Comparison of ENCODE assay signal across 8 cellular contexts in genomic region chr16:68244481-68244902, GRCh38. TPM values are rescaled to one million over a fixed set of nuclear protein-coding genes. Genes with fewer than 3 reads are reported as not detected.
A peak's percentile ranks its signal among the peaks of the same experiment; 100 is the strongest.
DNase-seq lines count a peak whose midpoint lies in the region; ATAC-seq and TF ChIP-seq lines count a peak whose summit lies in the region.

No MANE protein-coding gene starts in this region.

- peaks cover 0 to 5% (median 1%) of the 10 kb centered on the region in 3 donors for H3K27me3 Mint-ChIP-seq in CD14-positive monocyte (ENCODE audit: low read depth in 3 of 3)
- H3K27me3 Mint-ChIP-seq in dendritic cell treated with granulocyte-macrophage colony-stimulating factor and Interleukin-4, amounts not matched to agents 40 ng/mL and 50 ng/mL, for 4 days: no peaks in the 10 kb centered on the region

- H3K27me3 ChIP-seq in neural cell (ENCODE audit: insufficient read depth, low read depth, low read length): no peaks in the 10 kb centered on the region

- H3K79me2 ChIP-seq in neural cell (replicated peaks; ENCODE audit: insufficient read depth, low read length): no peaks in the 10 kb centered on the region

- TF ChIP-seq CTCF in CD14-positive monocyte (IDR thresholded peaks at IDR 0.05) (no peak), neural cell (IDR thresholded peaks at IDR 0.05; ENCODE audit: poor library complexity, severe bottlenecking) (no peak)

- no peaks in the 10 kb centered on the region for H3K9me2 ChIP-seq in neural cell (ENCODE audit: insufficient read depth, low read length)

- peaks cover 6 to 20% of the 10 kb centered on the region in 2 donors for H3K36me3 Mint-ChIP-seq in CD14-positive monocyte
- peaks cover 28% of the 10 kb centered on the region for H3K36me3 Mint-ChIP-seq in dendritic cell treated with granulocyte-macrophage colony-stimulating factor and Interleukin-4, amounts not matched to agents 40 ng/mL and 50 ng/mL, for 4 days (ENCODE audit: low read depth)

- H3K27ac ChIP-seq in neural cell (ENCODE audit: low read length): no peak overlapping the region

- no peak for ATAC-seq in GM21390 (IDR thresholded peaks at IDR 0.05; ENCODE audit: unreplicated experiment)
- no peak for ATAC-seq in HG03342 (IDR thresholded peaks at IDR 0.05; ENCODE audit: unreplicated experiment)
- ATAC-seq in HG02884 (IDR thresholded peaks at IDR 0.05; ENCODE audit: unreplicated experiment): no peak

- no peak for TF ChIP-seq RAD21 in neural cell (conservative IDR thresholded peaks at IDR 0.05)

- H3K4me2 ChIP-seq in neural cell (ENCODE audit: low read length): peak overlapping the region; percentile 89

- peak overlapping the region; percentile 91 for H2AFZ ChIP-seq in neural cell (ENCODE audit: low read depth, low read length)

- DNase-seq in CD14-positive monocyte (ENCODE audit: low spot score): no peak
- no peak for DNase-seq in Jurkat, Clone E6-1 (ENCODE audit: low read depth, low spot score)
- DNase-seq in NCI-H1417 treated with DMSO at 0.1 percent for 48 hours (lab: John Stamatoyannopoulos, UW): no peak

- no peaks in the 10 kb centered on the region for H3K36me3 ChIP-seq in neural cell (ENCODE audit: insufficient read depth, low read length)

- H3F3A ChIP-seq in neural cell (ENCODE audit: insufficient read depth, low read length, poor library complexity, severe bottlenecking): no peaks in the 10 kb centered on the region

- H3K4me3 ChIP-seq in Jurkat, Clone E6-1 (ENCODE audit: low read length): peak overlapping the region; percentile 89
- H3K4me3 ChIP-seq in neural cell (ENCODE audit: low read length): peak overlapping the region; percentile 100

- no peak for TF ChIP-seq EP300 in neural cell (conservative IDR thresholded peaks at IDR 0.05; ENCODE audit: poor library complexity, severe bottlenecking)

- peak overlapping the region in 5 of 7 donors; percentile 64 to 91 (median 87) for H3K27ac Mint-ChIP-seq in CD14-positive monocyte
- H3K27ac Mint-ChIP-seq in dendritic cell treated with granulocyte-macrophage colony-stimulating factor and Interleukin-4, amounts not matched to agents 40 ng/mL and 50 ng/mL, for 4 days: peak overlapping the region; percentile 88

- intact Hi-C loops in CD14-positive monocyte (cut with micrococcal nuclease): loop anchor here in 1 of 2 donors (10.0 kb wide), 1 partner anchor 160 kb away; the partner anchor contains the start of gene NFATC3
- intact Hi-C loops in dendritic cell treated with granulocyte-macrophage colony-stimulating factor and Interleukin-4, amounts not matched to agents 40 ng/mL and 50 ng/mL, for 4 days (cut with micrococcal nuclease): no loop called here

- H3K9me3 ChIP-seq in neural cell (ENCODE audit: low read length): no peaks in the 10 kb centered on the region

- H3K4me1 Mint-ChIP-seq in CD14-positive monocyte: peaks cover 51% of the 10 kb centered on the region
- peaks cover 63% of the 10 kb centered on the region for H3K4me1 Mint-ChIP-seq in dendritic cell treated with granulocyte-macrophage colony-stimulating factor and Interleukin-4, amounts not matched to agents 40 ng/mL and 50 ng/mL, for 4 days (ENCODE audit: low read depth)

- H3K9ac ChIP-seq in neural cell (ENCODE audit: low read length): peak overlapping the region; percentile 78

- H4K20me1 ChIP-seq in neural cell (ENCODE audit: insufficient read depth): no peaks in the 10 kb centered on the region

- H3K9me3 Mint-ChIP-seq in CD14-positive monocyte: peaks cover 0 to under 1% (median 0%) of the 10 kb centered on the region in 7 donors
- H3K9me3 Mint-ChIP-seq in dendritic cell treated with granulocyte-macrophage colony-stimulating factor and Interleukin-4, amounts not matched to agents 40 ng/mL and 50 ng/mL, for 4 days: no peaks in the 10 kb centered on the region

- peak overlapping the region; percentile 97 to 98 for H3K4me3 Mint-ChIP-seq in CD14-positive monocyte
- peak overlapping the region; percentile 95 for H3K4me3 Mint-ChIP-seq in dendritic cell treated with granulocyte-macrophage colony-stimulating factor and Interleukin-4, amounts not matched to agents 40 ng/mL and 50 ng/mL, for 4 days

TF ChIP-seq in neural cell, 6 proteins besides CTCF, POLR2A, EP300 and RAD21:
- no peak for TF ChIP-seq SMC3 (conservative IDR thresholded peaks at IDR 0.05; ENCODE audit: poor library complexity)
- no peak for TF ChIP-seq REST (IDR thresholded peaks at IDR 0.05; ENCODE audit: borderline replicate concordance)
- no peak for TF ChIP-seq TAF1 (IDR thresholded peaks at IDR 0.05; ENCODE audit: low read depth)
- no peak for TF ChIP-seq EZH2 (IDR thresholded peaks at IDR 0.05; ENCODE audit: borderline replicate concordance, insufficient read depth, low read length, poor library complexity, severe bottlenecking)
- TF ChIP-seq POLR2AphosphoS5 (IDR thresholded peaks at IDR 0.05): no peak
- no peak for TF ChIP-seq MXI1 (conservative IDR thresholded peaks at IDR 0.05; ENCODE audit: poor library complexity, severe bottlenecking)

RNA-seq across cellular contexts. Expression of gene PLA2G15, which starts 0.7 kb away (rescaled TPM):
- 10 to 100 TPM; 27.8 to 29.5 TPM for polyA plus RNA-seq in CD14-positive monocyte
- 6.6 TPM for polyA plus RNA-seq in Jurkat, Clone E6-1 (2012; ENCODE audit: insufficient read depth, insufficient read length)
- 19.6 and 28.0 TPM in 2 replicates for polyA plus RNA-seq in neural cell
- polyA minus RNA-seq in neural cell: 20.2 and 23.7 TPM in 2 replicates

RNA-seq across cellular contexts. Expression of gene ESRP2, which starts 8.6 kb away (rescaled TPM):
- not detected for polyA plus RNA-seq in CD14-positive monocyte
- not detected for polyA plus RNA-seq in Jurkat, Clone E6-1 (2012; ENCODE audit: insufficient read depth, insufficient read length)
- polyA plus RNA-seq in neural cell: not detected in 2 replicates
- polyA minus RNA-seq in neural cell: not detected in 2 replicates

RNA-seq across cellular contexts. Expression of gene SLC7A6, which starts 19.8 kb away (rescaled TPM):
- 1 to 10 TPM; 4.3 to 5.5 TPM for polyA plus RNA-seq in CD14-positive monocyte
- 31.2 TPM for polyA plus RNA-seq in Jurkat, Clone E6-1 (2012; ENCODE audit: insufficient read depth, insufficient read length)
- polyA plus RNA-seq in neural cell: 36.0 and 39.3 TPM in 2 replicates
- 24.2 and 38.5 TPM in 2 replicates for polyA minus RNA-seq in neural cell
